ENCODE assay signal across 1 cellular context in the genomic region with DNA sequence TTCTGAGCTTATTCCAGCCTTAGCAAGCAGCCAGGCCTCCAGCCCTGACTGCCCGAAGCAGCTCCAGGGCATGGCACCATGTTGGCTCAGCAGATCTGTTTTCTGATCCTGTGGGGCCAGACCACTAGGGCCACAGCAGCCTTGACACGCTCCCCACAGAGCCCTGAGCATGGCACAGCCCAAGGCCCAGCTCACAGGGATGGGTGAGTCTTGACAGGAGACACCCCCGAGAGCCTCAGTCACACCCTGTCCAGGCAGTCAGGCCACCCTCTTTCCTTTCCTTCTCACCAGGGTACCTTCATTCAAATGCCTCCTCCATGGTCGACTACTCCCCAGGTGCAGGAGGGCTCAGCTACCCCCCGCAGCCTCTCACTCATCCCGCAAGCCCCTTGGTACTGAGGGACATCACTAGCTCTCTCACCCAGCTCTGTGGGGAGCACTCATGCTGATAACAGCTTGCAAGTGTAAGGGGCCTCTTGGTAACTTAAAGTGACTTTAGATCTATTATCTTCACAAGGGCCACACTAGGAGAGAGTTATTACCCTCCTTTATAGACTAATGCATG.
TF ChIP-seq lines count a peak whose summit lies in the region.

No MANE protein-coding gene starts in this region.

TF ChIP-seq in HCT116, 20 proteins besides CTCF, POLR2A, EP300 and RAD21:
- TF ChIP-seq EGR1 (IDR thresholded peaks at IDR 0.05; ENCODE audit: low read depth) (no peak), CBX3 (IDR thresholded peaks at IDR 0.05; ENCODE audit: low read depth) (no peak), JUND (IDR thresholded peaks at IDR 0.05) (no peak)
